21 cellular contexts compared by ENCODE assay signal in genomic region chr4:95462946-95463345, GRCh38.
"Had no signal": no experiment of that assay in that cellular context is flagged by ENCODE, and none has a peak within 500 bp of the region (broad histone marks: within the 10 kb centered on the region; RNA-seq: fewer than 3 reads in every experiment).

No MANE protein-coding gene starts in this region.

- ATAC-seq: activated CD8-positive, alpha-beta T cell treated with anti-CD3 and anti-CD28 coated beads for 36 hours; gastroesophageal sphincter; heart right ventricle; natural killer cell had no signal

- H3K4me3 ChIP-seq: gastroesophageal sphincter, heart right ventricle, tibial nerve, vagina had no signal

- H3K36me3 Mint-ChIP-seq: immature natural killer cell, memory B cell, natural killer cell had no signal

- H3K27ac ChIP-seq: brain microvascular endothelial cell, gastroesophageal sphincter, heart right ventricle, tibial nerve, vagina had no signal

- H3K36me3 ChIP-seq: brain microvascular endothelial cell, gastroesophageal sphincter, heart right ventricle, tibial nerve, vagina had no signal

- H3K27me3 ChIP-seq: brain microvascular endothelial cell, gastroesophageal sphincter, heart right ventricle, tibial nerve, vagina had no signal

- H3K27me3 Mint-ChIP-seq: activated CD4-positive, alpha-beta T cell treated with anti-CD3 and anti-CD28 coated beads, Interleukin-2, amount 10 ng/mL, durations not matched to agents 24 days and 14 days; memory B cell had no signal

- H3K4me3 Mint-ChIP-seq: activated CD4-positive, alpha-beta T cell treated with anti-CD3 and anti-CD28 coated beads, Interleukin-2, amount 10 ng/mL, durations not matched to agents 24 days and 14 days; activated CD8-positive, alpha-beta T cell treated with anti-CD3 and anti-CD28 coated beads for 36 hours; activated naive CD4-positive, alpha-beta T cell treated with anti-CD3 and anti-CD28 coated beads for 36 hours; immature natural killer cell; memory B cell; natural killer cell had no signal

- H3K27ac Mint-ChIP-seq: activated CD4-positive, alpha-beta T cell treated with anti-CD3 and anti-CD28 coated beads, Interleukin-2, amount 10 ng/mL, durations not matched to agents 24 days and 14 days; activated CD8-positive, alpha-beta T cell treated with anti-CD3 and anti-CD28 coated beads for 36 hours; activated naive CD4-positive, alpha-beta T cell treated with anti-CD3 and anti-CD28 coated beads for 36 hours; activated T-helper 2 cell treated with anti-CD3 and anti-CD28 coated beads, Interferon-gamma antibody, Interleukin-2, Interleukin-4, amounts not matched to agents 10 μg/mL and 5 μg/mL and 100 μg/mL, durations not matched to agents 14 hours and 24 hours and 36 hours; immature natural killer cell; memory B cell; natural killer cell had no signal

- DNase-seq: activated CD4-positive, alpha-beta T cell treated with anti-CD3 and anti-CD28 coated beads, Interleukin-2, amount 10 ng/mL, durations not matched to agents 24 days and 14 days; activated CD4-positive, CD25-positive, alpha-beta regulatory T cell; activated CD8-positive, alpha-beta T cell treated with anti-CD3 and anti-CD28 coated beads for 36 hours; activated naive CD4-positive, alpha-beta T cell treated with anti-CD3 and anti-CD28 coated beads for 36 hours; activated T-cell treated with anti-CD3 and anti-CD28 coated beads, Interleukin-2, amount 50 U/mL, for 1 hour; brain microvascular endothelial cell; cortex of kidney; effector CD4-positive, alpha-beta T cell; heart right ventricle; immature natural killer cell; natural killer cell; occipital lobe; stimulated activated CD4-positive, alpha-beta T cell treated with anti-CD3 and anti-CD28 coated beads, Interleukin-12 subunit alpha, Interleukin-12 subunit beta, amount 100 ng/mL, for 4 hours; stimulated activated CD4-positive, alpha-beta T cell treated with anti-CD3 and anti-CD28 coated beads, Interleukin-1b, Interleukin-23, amount 100 ng/mL, for 48 hours; stimulated activated CD8-positive, alpha-beta memory T cell treated with anti-CD3 and anti-CD28 coated beads, Interleukin-4, amount 100 ng/mL, for 48 hours; stimulated activated naive CD4-positive, alpha-beta T cell treated with Interleukin-2 at 50 U/mL for 16 hours had no signal

- H3K4me1 ChIP-seq: gastroesophageal sphincter, heart right ventricle, tibial nerve, vagina had no signal

- H3K9me3 ChIP-seq: gastroesophageal sphincter, heart right ventricle, tibial nerve, vagina had no signal

- H3K9me3 Mint-ChIP-seq: activated CD4-positive, alpha-beta T cell treated with anti-CD3 and anti-CD28 coated beads, Interleukin-2, amount 10 ng/mL, durations not matched to agents 24 days and 14 days; activated CD8-positive, alpha-beta T cell treated with anti-CD3 and anti-CD28 coated beads for 36 hours; activated naive CD4-positive, alpha-beta T cell treated with anti-CD3 and anti-CD28 coated beads for 36 hours; activated T-helper 2 cell treated with anti-CD3 and anti-CD28 coated beads, Interferon-gamma antibody, Interleukin-2, Interleukin-4, amounts not matched to agents 10 μg/mL and 5 μg/mL and 100 μg/mL, durations not matched to agents 14 hours and 24 hours and 36 hours had no signal

- H3K4me1 Mint-ChIP-seq: activated CD4-positive, alpha-beta T cell treated with anti-CD3 and anti-CD28 coated beads, Interleukin-2, amount 10 ng/mL, durations not matched to agents 24 days and 14 days; immature natural killer cell; memory B cell; natural killer cell had no signal
